ENCODE assay signal across 3 cellular contexts in the genomic region with DNA sequence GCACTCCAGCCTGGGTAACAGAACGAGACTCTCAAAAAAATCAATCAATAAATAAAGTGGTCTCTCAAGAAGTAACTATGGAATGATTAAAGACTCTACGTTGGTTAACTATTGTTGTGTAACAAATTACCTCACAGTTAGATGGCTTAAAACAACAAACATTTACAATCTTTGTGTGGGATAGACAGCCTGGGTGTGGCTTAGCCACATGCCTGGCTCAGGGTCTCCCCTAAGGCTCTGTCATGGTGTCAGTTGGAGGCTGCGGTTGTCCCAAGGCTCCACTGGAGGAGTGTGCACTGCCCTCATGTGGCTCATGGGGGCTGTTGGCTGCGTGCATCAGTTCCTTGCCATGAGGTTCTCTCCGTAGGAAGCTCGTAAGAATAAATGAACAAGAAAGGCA.
A peak's percentile ranks its signal among the peaks of the same experiment; 100 is the strongest.
TF ChIP-seq lines count a peak whose summit lies in the region.

No MANE protein-coding gene starts in this region.

TF ChIP-seq in IMR-90, 13 proteins besides CTCF, POLR2A, EP300 and RAD21 (continued from another document):
- TF ChIP-seq MAFK (IDR thresholded peaks at IDR 0.05; ENCODE audit: low read depth, low read length): no peak
- no peak for TF ChIP-seq RFX5 (IDR thresholded peaks at IDR 0.05; ENCODE audit: low read depth, low read length)
- no peak for TF ChIP-seq RCOR1 (IDR thresholded peaks at IDR 0.05; ENCODE audit: insufficient replicate concordance, low read length)
- TF ChIP-seq, protein P1, sequence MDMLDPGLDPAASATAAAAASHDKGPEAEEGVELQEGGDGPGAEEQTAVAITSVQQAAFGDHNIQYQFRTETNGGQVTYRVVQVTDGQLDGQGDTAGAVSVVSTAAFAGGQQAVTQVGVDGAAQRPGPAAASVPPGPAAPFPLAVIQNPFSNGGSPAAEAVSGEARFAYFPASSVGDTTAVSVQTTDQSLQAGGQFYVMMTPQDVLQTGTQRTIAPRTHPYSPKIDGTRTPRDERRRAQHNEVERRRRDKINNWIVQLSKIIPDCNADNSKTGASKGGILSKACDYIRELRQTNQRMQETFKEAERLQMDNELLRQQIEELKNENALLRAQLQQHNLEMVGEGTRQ (IDR thresholded peaks at IDR 0.05; ENCODE audit: low read depth, low read length): no peak
- TF ChIP-seq SMC3 (IDR thresholded peaks at IDR 0.05; ENCODE audit: low read depth, low read length): peak; percentile 58
- no peak for TF ChIP-seq FOS (IDR thresholded peaks at IDR 0.05; ENCODE audit: low read depth, low read length)
- no peak for TF ChIP-seq MXI1 (IDR thresholded peaks at IDR 0.05; ENCODE audit: borderline replicate concordance, low read depth, low read length)
- TF ChIP-seq CEBPB (IDR thresholded peaks at IDR 0.05; ENCODE audit: low read depth, low read length): peak; percentile 42; the same call in 1 of the 2 replicates
- no peak for TF ChIP-seq BHLHE40 (IDR thresholded peaks at IDR 0.05; ENCODE audit: low read depth, low read length)
- no peak for TF ChIP-seq NFE2L2 (IDR thresholded peaks at IDR 0.05; ENCODE audit: low read depth, low read length)
- TF ChIP-seq, protein P2, sequence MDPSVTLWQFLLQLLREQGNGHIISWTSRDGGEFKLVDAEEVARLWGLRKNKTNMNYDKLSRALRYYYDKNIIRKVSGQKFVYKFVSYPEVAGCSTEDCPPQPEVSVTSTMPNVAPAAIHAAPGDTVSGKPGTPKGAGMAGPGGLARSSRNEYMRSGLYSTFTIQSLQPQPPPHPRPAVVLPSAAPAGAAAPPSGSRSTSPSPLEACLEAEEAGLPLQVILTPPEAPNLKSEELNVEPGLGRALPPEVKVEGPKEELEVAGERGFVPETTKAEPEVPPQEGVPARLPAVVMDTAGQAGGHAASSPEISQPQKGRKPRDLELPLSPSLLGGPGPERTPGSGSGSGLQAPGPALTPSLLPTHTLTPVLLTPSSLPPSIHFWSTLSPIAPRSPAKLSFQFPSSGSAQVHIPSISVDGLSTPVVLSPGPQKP (IDR thresholded peaks at IDR 0.05; ENCODE audit: borderline replicate concordance, low read depth, low read length): no peak

TF ChIP-seq in GM12878, 131 proteins besides CTCF, POLR2A, EP300 and RAD21 (continued from another document):
- TF ChIP-seq, protein P3, sequence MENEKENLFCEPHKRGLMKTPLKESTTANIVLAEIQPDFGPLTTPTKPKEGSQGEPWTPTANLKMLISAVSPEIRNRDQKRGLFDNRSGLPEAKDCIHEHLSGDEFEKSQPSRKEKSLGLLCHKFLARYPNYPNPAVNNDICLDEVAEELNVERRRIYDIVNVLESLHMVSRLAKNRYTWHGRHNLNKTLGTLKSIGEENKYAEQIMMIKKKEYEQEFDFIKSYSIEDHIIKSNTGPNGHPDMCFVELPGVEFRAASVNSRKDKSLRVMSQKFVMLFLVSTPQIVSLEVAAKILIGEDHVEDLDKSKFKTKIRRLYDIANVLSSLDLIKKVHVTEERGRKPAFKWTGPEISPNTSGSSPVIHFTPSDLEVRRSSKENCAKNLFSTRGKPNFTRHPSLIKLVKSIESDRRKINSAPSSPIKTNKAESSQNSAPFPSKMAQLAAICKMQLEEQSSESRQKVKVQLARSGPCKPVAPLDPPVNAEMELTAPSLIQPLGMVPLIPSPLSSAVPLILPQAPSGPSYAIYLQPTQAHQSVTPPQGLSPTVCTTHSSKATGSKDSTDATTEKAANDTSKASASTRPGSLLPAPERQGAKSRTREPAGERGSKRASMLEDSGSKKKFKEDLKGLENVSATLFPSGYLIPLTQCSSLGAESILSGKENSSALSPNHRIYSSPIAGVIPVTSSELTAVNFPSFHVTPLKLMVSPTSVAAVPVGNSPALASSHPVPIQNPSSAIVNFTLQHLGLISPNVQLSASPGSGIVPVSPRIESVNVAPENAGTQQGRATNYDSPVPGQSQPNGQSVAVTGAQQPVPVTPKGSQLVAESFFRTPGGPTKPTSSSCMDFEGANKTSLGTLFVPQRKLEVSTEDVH (IDR thresholded peaks at IDR 0.05; ENCODE audit: low read depth, partially characterized antibody): no peak
- TF ChIP-seq BRCA1 (IDR thresholded peaks at IDR 0.05; ENCODE audit: low read depth, low read length) (no peak), BMI1 (IDR thresholded peaks at IDR 0.05; ENCODE audit: borderline replicate concordance) (no peak), SPI1 (IDR thresholded peaks at IDR 0.05; ENCODE audit: borderline replicate concordance, insufficient read depth, low read depth, low read length) (no peak), MTA3 (IDR thresholded peaks at IDR 0.05; ENCODE audit: borderline replicate concordance, low read length) (no peak), SMAD1 (IDR thresholded peaks at IDR 0.05; ENCODE audit: low read depth, partially characterized antibody) (no peak)
- TF ChIP-seq, protein P4, sequence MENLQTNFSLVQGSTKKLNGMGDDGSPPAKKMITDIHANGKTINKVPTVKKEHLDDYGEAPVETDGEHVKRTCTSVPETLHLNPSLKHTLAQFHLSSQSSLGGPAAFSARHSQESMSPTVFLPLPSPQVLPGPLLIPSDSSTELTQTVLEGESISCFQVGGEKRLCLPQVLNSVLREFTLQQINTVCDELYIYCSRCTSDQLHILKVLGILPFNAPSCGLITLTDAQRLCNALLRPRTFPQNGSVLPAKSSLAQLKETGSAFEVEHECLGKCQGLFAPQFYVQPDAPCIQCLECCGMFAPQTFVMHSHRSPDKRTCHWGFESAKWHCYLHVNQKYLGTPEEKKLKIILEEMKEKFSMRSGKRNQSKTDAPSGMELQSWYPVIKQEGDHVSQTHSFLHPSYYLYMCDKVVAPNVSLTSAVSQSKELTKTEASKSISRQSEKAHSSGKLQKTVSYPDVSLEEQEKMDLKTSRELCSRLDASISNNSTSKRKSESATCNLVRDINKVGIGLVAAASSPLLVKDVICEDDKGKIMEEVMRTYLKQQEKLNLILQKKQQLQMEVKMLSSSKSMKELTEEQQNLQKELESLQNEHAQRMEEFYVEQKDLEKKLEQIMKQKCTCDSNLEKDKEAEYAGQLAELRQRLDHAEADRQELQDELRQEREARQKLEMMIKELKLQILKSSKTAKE (IDR thresholded peaks at IDR 0.05; ENCODE audit: low read depth, poor library complexity, severe bottlenecking): no peak

TF ChIP-seq in liver, 16 proteins besides CTCF, POLR2A, EP300 and RAD21 (continued from another document):
- TF ChIP-seq, protein P5, sequence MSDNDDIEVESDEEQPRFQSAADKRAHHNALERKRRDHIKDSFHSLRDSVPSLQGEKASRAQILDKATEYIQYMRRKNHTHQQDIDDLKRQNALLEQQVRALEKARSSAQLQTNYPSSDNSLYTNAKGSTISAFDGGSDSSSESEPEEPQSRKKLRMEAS (IDR thresholded peaks at IDR 0.05): no peak
- no peak for TF ChIP-seq JUND (IDR thresholded peaks at IDR 0.05)
- TF ChIP-seq, protein P6, sequence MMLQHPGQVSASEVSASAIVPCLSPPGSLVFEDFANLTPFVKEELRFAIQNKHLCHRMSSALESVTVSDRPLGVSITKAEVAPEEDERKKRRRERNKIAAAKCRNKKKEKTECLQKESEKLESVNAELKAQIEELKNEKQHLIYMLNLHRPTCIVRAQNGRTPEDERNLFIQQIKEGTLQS (IDR thresholded peaks at IDR 0.05): no peak
- TF ChIP-seq EGR1 (IDR thresholded peaks at IDR 0.05; ENCODE audit: low read depth in 2 of 2): no peak
- TF ChIP-seq, protein P7, sequence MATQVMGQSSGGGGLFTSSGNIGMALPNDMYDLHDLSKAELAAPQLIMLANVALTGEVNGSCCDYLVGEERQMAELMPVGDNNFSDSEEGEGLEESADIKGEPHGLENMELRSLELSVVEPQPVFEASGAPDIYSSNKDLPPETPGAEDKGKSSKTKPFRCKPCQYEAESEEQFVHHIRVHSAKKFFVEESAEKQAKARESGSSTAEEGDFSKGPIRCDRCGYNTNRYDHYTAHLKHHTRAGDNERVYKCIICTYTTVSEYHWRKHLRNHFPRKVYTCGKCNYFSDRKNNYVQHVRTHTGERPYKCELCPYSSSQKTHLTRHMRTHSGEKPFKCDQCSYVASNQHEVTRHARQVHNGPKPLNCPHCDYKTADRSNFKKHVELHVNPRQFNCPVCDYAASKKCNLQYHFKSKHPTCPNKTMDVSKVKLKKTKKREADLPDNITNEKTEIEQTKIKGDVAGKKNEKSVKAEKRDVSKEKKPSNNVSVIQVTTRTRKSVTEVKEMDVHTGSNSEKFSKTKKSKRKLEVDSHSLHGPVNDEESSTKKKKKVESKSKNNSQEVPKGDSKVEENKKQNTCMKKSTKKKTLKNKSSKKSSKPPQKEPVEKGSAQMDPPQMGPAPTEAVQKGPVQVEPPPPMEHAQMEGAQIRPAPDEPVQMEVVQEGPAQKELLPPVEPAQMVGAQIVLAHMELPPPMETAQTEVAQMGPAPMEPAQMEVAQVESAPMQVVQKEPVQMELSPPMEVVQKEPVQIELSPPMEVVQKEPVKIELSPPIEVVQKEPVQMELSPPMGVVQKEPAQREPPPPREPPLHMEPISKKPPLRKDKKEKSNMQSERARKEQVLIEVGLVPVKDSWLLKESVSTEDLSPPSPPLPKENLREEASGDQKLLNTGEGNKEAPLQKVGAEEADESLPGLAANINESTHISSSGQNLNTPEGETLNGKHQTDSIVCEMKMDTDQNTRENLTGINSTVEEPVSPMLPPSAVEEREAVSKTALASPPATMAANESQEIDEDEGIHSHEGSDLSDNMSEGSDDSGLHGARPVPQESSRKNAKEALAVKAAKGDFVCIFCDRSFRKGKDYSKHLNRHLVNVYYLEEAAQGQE (IDR thresholded peaks at IDR 0.05): no peak
- no peak for TF ChIP-seq HNF4A (conservative IDR thresholded peaks at IDR 0.05)
- no peak for TF ChIP-seq FOXA1 (IDR thresholded peaks at IDR 0.05)
